Comparison of ENCODE assay signal across 8 cellular contexts in genomic region chr2:224586127-224586702, GRCh38. TPM values are rescaled to one million over a fixed set of nuclear protein-coding genes. Genes with fewer than 3 reads are reported as not detected.
DNase-seq lines count a peak whose midpoint lies in the region; ATAC-seq, FAIRE-seq and TF ChIP-seq lines count a peak whose summit lies in the region.

No MANE protein-coding gene starts in this region.

- H3K79me2 ChIP-seq in PC-9 (ENCODE audit: low read depth), result peaks cover 36% of the 10 kb centered on the region
- peaks cover 25% of the 10 kb centered on the region for H3K79me2 ChIP-seq in trophoblast cell (ENCODE audit: control insufficient read depth, insufficient read depth, low read length, poor library complexity)

- peak overlapping the region; percentile 96 for H3K4me3 Mint-ChIP-seq in endothelial cell (ENCODE audit: unreplicated experiment)

- peaks cover 11% of the 10 kb centered on the region for H3F3A ChIP-seq in PC-9 (ENCODE audit: insufficient read depth, low read depth)

- H2BK120ac ChIP-seq in trophoblast cell (ENCODE audit: insufficient read depth, low read length, poor library complexity), result no peak overlapping the region

- FAIRE-seq in GM19239 (lab: Jason Lieb, UNC), result peak; percentile 78

- H2AFZ ChIP-seq in PC-9 (peak overlapping the region; percentile 81), trophoblast cell (ENCODE audit: insufficient read depth, low read length, poor library complexity) (peak overlapping the region; percentile 98)

- peak overlapping the region; percentile 52 for H4K12ac ChIP-seq in trophoblast cell (ENCODE audit: low read depth, low read length)

- H4K20me1 ChIP-seq in PC-9 (ENCODE audit: insufficient read depth), result peaks cover 32% of the 10 kb centered on the region

- ATAC-seq in GM21526 (IDR thresholded peaks at IDR 0.05; ENCODE audit: low FRiP score, unreplicated experiment), result no peak

- CTCF ChIA-PET in PC-9 (lab: Charles Lee), result interaction anchor here (0.5 to 1.3 kb wide), 6 partner anchors 44 to 591 kb away, joined by 3 to 12 read pairs (median 6); no protein-coding TSS in a partner anchor

- peaks cover 8% of the 10 kb centered on the region for H3K79me1 ChIP-seq in trophoblast cell (ENCODE audit: low read length)

- POLR2A ChIA-PET in PC-9 (lab: Charles Lee; ENCODE audit: unreplicated experiment), result interaction anchor here (0.5 to 1.3 kb wide), 12 partner anchors 13 to 1753 kb away, joined by 3 to 19 read pairs (median 4); no protein-coding TSS in a partner anchor

- H3K4me1 ChIP-seq in PC-9 (replicated peaks; ENCODE audit: insufficient read depth) (peaks cover 33% of the 10 kb centered on the region), trophoblast cell (ENCODE audit: control insufficient read depth in 1 of 2, insufficient read depth in 2 of 2, low read length in 2 of 2) (peaks cover 2 to 3% of the 10 kb centered on the region in 2 experiments)

- H3K4me2 ChIP-seq in PC-9 (peak overlapping the region; percentile 86), trophoblast cell (ENCODE audit: low read length) (peak overlapping the region; percentile 79)

- peaks cover 15% of the 10 kb centered on the region for H3K27me3 Mint-ChIP-seq in endothelial cell (ENCODE audit: unreplicated experiment)

- peak overlapping the region; percentile 86 for H3K27ac Mint-ChIP-seq in endothelial cell (ENCODE audit: unreplicated experiment)

- H3K4ac ChIP-seq in trophoblast cell (ENCODE audit: low read depth, low read length), result peak overlapping the region; percentile 6

- peaks cover 14% of the 10 kb centered on the region for H3K36me3 Mint-ChIP-seq in endothelial cell (ENCODE audit: low read depth, unreplicated experiment)

- no peak overlapping the region for H3K23ac ChIP-seq in trophoblast cell (ENCODE audit: low read length)

- H3K27me3 ChIP-seq in PC-9 (ENCODE audit: insufficient read depth, low read depth) (no peaks in the 10 kb centered on the region), trophoblast cell (ENCODE audit: insufficient read depth, low read length) (no peaks in the 10 kb centered on the region)

- H3K14ac ChIP-seq in trophoblast cell (ENCODE audit: low read length), result no peak overlapping the region

- H3K9me3 Mint-ChIP-seq in endothelial cell (ENCODE audit: unreplicated experiment), result no peaks in the 10 kb centered on the region

- TSS peak; percentile 72 for BruUV-seq in PC-9 (replicated peaks; lab: Mats Ljungman, UMichigan)

- intact Hi-C loops in PC-9 (cut with micrococcal nuclease; ENCODE audit: unreplicated experiment), result loop anchor here (5.0 to 10.0 kb wide), 3 partner anchors 219 to 641 kb away; partner anchors contain the start of gene WDFY1

- no peak overlapping the region for H2BK12ac ChIP-seq in trophoblast cell (ENCODE audit: low read length)

- DNase-seq in GM19239 (ENCODE audit: insufficient read length, low spot score), result no peak
- DNase-seq in PC-9, result peak in 1 of 2 experiments; percentile 61
- no peak for DNase-seq in endothelial cell (ENCODE audit: low spot score)
- DNase-seq in trophoblast cell, result peak in 1 of 2 donors; percentile 10
- DNase-seq in COLO829 (ENCODE audit: low spot score), result no peak
- DNase-seq in NCI-H2107 treated with DMSO at 0.1 percent for 48 hours (lab: John Stamatoyannopoulos, UW; ENCODE audit: unreplicated experiment), result no peak
- no peak for DNase-seq in NCI-H146 treated with DMSO at 0.1 percent for 48 hours (lab: John Stamatoyannopoulos, UW; ENCODE audit: unreplicated experiment)

- peak overlapping the region; percentile 83 for H3K9ac ChIP-seq in trophoblast cell (ENCODE audit: low read length)

- H4K91ac ChIP-seq in trophoblast cell (ENCODE audit: low read depth, low read length), result peak overlapping the region; percentile 26

- H3K27ac ChIP-seq in PC-9 (peak overlapping the region; percentile 46), trophoblast cell (ENCODE audit: low read depth, low read length) (no peak overlapping the region)

- H2AK5ac ChIP-seq in trophoblast cell (ENCODE audit: low read length), result no peak overlapping the region

- no peak overlapping the region for H2BK5ac ChIP-seq in trophoblast cell (ENCODE audit: low read depth, low read length, poor library complexity)

- no peaks in the 10 kb centered on the region for H3K9me2 ChIP-seq in PC-9 (ENCODE audit: insufficient read depth)

- WGBS in trophoblast cell (ENCODE audit: extremely low coverage, insufficient coverage, insufficient read length), result no CpG with 5 or more reads among the region's 7 CpGs

- peaks cover 12% of the 10 kb centered on the region for H3K36me3 ChIP-seq in PC-9 (ENCODE audit: low read depth)
- peaks cover 0 to 7% of the 10 kb centered on the region in 2 experiments for H3K36me3 ChIP-seq in trophoblast cell (ENCODE audit: control insufficient read depth in 1 of 2, insufficient read depth in 2 of 2, low read length in 2 of 2)

- H3K18ac ChIP-seq in trophoblast cell (ENCODE audit: low read length), result no peak overlapping the region

- peak overlapping the region; percentile 77 for H4K8ac ChIP-seq in trophoblast cell (ENCODE audit: low read depth, low read length)

- H3K4me3 ChIP-seq in PC-9, result peak overlapping the region; percentile 60
- H3K4me3 ChIP-seq in trophoblast cell (ENCODE audit: low read depth, low read length), result peak overlapping the region; percentile 64

- TF ChIP-seq CTCF in PC-9 (conservative IDR thresholded peaks at IDR 0.05) (no peak), endothelial cell (IDR thresholded peaks at IDR 0.05; ENCODE audit: unreplicated experiment) (no peak)

- H3K4me1 Mint-ChIP-seq in endothelial cell (ENCODE audit: unreplicated experiment), result peaks cover 51% of the 10 kb centered on the region

- H3K9me3 ChIP-seq in PC-9 (ENCODE audit: insufficient read depth, low read depth) (no peaks in the 10 kb centered on the region), trophoblast cell (ENCODE audit: insufficient read depth, low read depth, low read length) (no peaks in the 10 kb centered on the region)

RNA-seq across cellular contexts. Expression of gene CUL3, which starts 1.1 kb away (rescaled TPM):
- total RNA-seq in PC-9 (2021), result 155 and 200 TPM in 2 replicates
- total RNA-seq in endothelial cell (ENCODE audit: unreplicated experiment), result 138 TPM
- polyA plus RNA-seq in trophoblast cell (2013), result 85.4 and 86.3 TPM in 2 replicates
